Comparison of ENCODE assay signal across 8 cellular contexts in genomic region chr3:179603831-179604230, GRCh38. TPM values are rescaled to one million over a fixed set of nuclear protein-coding genes. Genes with fewer than 3 reads are reported as not detected.
DNase-seq lines count a peak whose midpoint lies in the region; ATAC-seq lines count a peak whose summit lies in the region.

No MANE protein-coding gene starts in this region.

- H3K36me3 Mint-ChIP-seq in activated CD4-positive, alpha-beta memory T cell treated with anti-CD3 and anti-CD28 coated beads, Interleukin-2, amount 10 ng/mL, durations not matched to agents 7 days and 5 days (ENCODE audit: low read depth) = peaks cover 46% of the 10 kb centered on the region

- POLR2A ChIA-PET in activated CD4-positive, alpha-beta memory T cell treated with anti-CD3 and anti-CD28 coated beads, Interleukin-2, amount 10 ng/mL, durations not matched to agents 7 days and 5 days (lab: Charles Lee) = interaction anchor here (0.8 to 2.5 kb wide), 5 partner anchors 38 to 998 kb away, joined by 3 to 20 read pairs (median 9); partner anchors contain the start of genes ACTL6A, TTC14 and USP13

- H3K4me3 Mint-ChIP-seq in activated CD4-positive, alpha-beta memory T cell treated with anti-CD3 and anti-CD28 coated beads, Interleukin-2, amount 10 ng/mL, durations not matched to agents 7 days and 5 days = peak overlapping the region; percentile 99
- H3K4me3 Mint-ChIP-seq in stimulated activated naive CD8-positive, alpha-beta T cell treated with anti-CD3 and anti-CD28 coated beads, Interleukin-15, amount 100 ng/mL, for 72 hours = peak overlapping the region; percentile 96 to 97

- no peaks in the 10 kb centered on the region for H3K27me3 Mint-ChIP-seq in activated CD4-positive, alpha-beta memory T cell treated with anti-CD3 and anti-CD28 coated beads, Interleukin-2, amount 10 ng/mL, durations not matched to agents 7 days and 5 days
- H3K27me3 Mint-ChIP-seq in stimulated activated naive CD8-positive, alpha-beta T cell treated with anti-CD3 and anti-CD28 coated beads, Interleukin-15, amount 100 ng/mL, for 72 hours = no peaks in the 10 kb centered on the region

- peak overlapping the region; percentile 96 for H3K27ac Mint-ChIP-seq in activated CD4-positive, alpha-beta memory T cell treated with anti-CD3 and anti-CD28 coated beads, Interleukin-2, amount 10 ng/mL, durations not matched to agents 7 days and 5 days
- peak overlapping the region; percentile 100 for H3K27ac Mint-ChIP-seq in stimulated activated naive CD8-positive, alpha-beta T cell treated with anti-CD3 and anti-CD28 coated beads, Interleukin-15, amount 100 ng/mL, for 72 hours

- no peaks in the 10 kb centered on the region for H3K9me3 ChIP-seq in iPS-15b (ENCODE audit: control insufficient read depth, insufficient read depth, low read length)

- H3K9ac ChIP-seq in iPS-15b (ENCODE audit: low read depth, low read length) = peak overlapping the region; percentile 80

- peak; percentile 15 for DNase-seq in SHP77 treated with DMSO at 0.1 percent for 48 hours (lab: John Stamatoyannopoulos, UW)
- no peak for DNase-seq in SHP77 (lab: John Stamatoyannopoulos, UW)
- DNase-seq in activated CD4-positive, alpha-beta memory T cell treated with anti-CD3 and anti-CD28 coated beads, Interleukin-2, amount 10 ng/mL, durations not matched to agents 7 days and 5 days = no peak
- no peak for DNase-seq in stimulated activated naive CD8-positive, alpha-beta T cell treated with anti-CD3 and anti-CD28 coated beads, Interleukin-15, amount 100 ng/mL, for 72 hours
- no peak for DNase-seq in NCI-H1092 (lab: John Stamatoyannopoulos, UW)

- H3K27me3 ChIP-seq in iPS-15b (ENCODE audit: control insufficient read depth, insufficient read depth, low read length) = no peaks in the 10 kb centered on the region

- peak overlapping the region; percentile 82 for H3K4me3 ChIP-seq in iPS-15b (ENCODE audit: low read depth, low read length)

- no peak for ATAC-seq in stimulated activated naive CD8-positive, alpha-beta T cell treated with anti-CD3 and anti-CD28 coated beads, Interleukin-15, amount 100 ng/mL, for 72 hours
- ATAC-seq in HG03432 (IDR thresholded peaks at IDR 0.05; ENCODE audit: unreplicated experiment) (no peak), GM18868 (IDR thresholded peaks at IDR 0.05; ENCODE audit: unreplicated experiment) (no peak)

- H3K9me3 Mint-ChIP-seq in activated CD4-positive, alpha-beta memory T cell treated with anti-CD3 and anti-CD28 coated beads, Interleukin-2, amount 10 ng/mL, durations not matched to agents 7 days and 5 days = no peaks in the 10 kb centered on the region
- no peaks in the 10 kb centered on the region for H3K9me3 Mint-ChIP-seq in stimulated activated naive CD8-positive, alpha-beta T cell treated with anti-CD3 and anti-CD28 coated beads, Interleukin-15, amount 100 ng/mL, for 72 hours

- H3K4me1 Mint-ChIP-seq in activated CD4-positive, alpha-beta memory T cell treated with anti-CD3 and anti-CD28 coated beads, Interleukin-2, amount 10 ng/mL, durations not matched to agents 7 days and 5 days = peaks cover 53% of the 10 kb centered on the region
- H3K4me1 Mint-ChIP-seq in stimulated activated naive CD8-positive, alpha-beta T cell treated with anti-CD3 and anti-CD28 coated beads, Interleukin-15, amount 100 ng/mL, for 72 hours = peaks cover 35% of the 10 kb centered on the region

- peaks cover 2% of the 10 kb centered on the region for H3K36me3 ChIP-seq in iPS-15b (ENCODE audit: control insufficient read depth, insufficient read depth, low read length)

- CTCF ChIA-PET in activated CD4-positive, alpha-beta memory T cell treated with anti-CD3 and anti-CD28 coated beads, Interleukin-2, amount 10 ng/mL, durations not matched to agents 7 days and 5 days (lab: Charles Lee) = interaction anchor here (0.8 to 1.9 kb wide), 2 partner anchors 40 to 46 kb away, joined by 4 to 11 read pairs; no protein-coding TSS in a partner anchor

- H3K4me1 ChIP-seq in iPS-15b (ENCODE audit: control insufficient read depth, insufficient read depth, low read length) = no peaks in the 10 kb centered on the region

RNA-seq across cellular contexts. Expression of gene MRPL47, which starts 0.6 kb away (rescaled TPM):
- total RNA-seq in activated CD4-positive, alpha-beta memory T cell treated with anti-CD3 and anti-CD28 coated beads, Interleukin-2, amount 10 ng/mL, durations not matched to agents 7 days and 5 days = 10 to 100 TPM; 34.8 to 36.0 TPM

RNA-seq across cellular contexts. Expression of gene NDUFB5, which starts 0.8 kb away (rescaled TPM):
- 100 to 1,000 TPM; 102 to 110 TPM for total RNA-seq in activated CD4-positive, alpha-beta memory T cell treated with anti-CD3 and anti-CD28 coated beads, Interleukin-2, amount 10 ng/mL, durations not matched to agents 7 days and 5 days

RNA-seq across cellular contexts. Expression of gene ACTL6A, which starts 41.1 kb away (rescaled TPM):
- 10 to 100 TPM; 75.1 to 81.3 TPM for total RNA-seq in activated CD4-positive, alpha-beta memory T cell treated with anti-CD3 and anti-CD28 coated beads, Interleukin-2, amount 10 ng/mL, durations not matched to agents 7 days and 5 days

RNA-seq across cellular contexts. Expression of gene USP13, which starts 49.0 kb away (rescaled TPM):
- 1 to 10 TPM; 9.4 to 9.6 TPM for total RNA-seq in activated CD4-positive, alpha-beta memory T cell treated with anti-CD3 and anti-CD28 coated beads, Interleukin-2, amount 10 ng/mL, durations not matched to agents 7 days and 5 days
